8 cellular contexts compared by ENCODE assay signal in the genomic region with DNA sequence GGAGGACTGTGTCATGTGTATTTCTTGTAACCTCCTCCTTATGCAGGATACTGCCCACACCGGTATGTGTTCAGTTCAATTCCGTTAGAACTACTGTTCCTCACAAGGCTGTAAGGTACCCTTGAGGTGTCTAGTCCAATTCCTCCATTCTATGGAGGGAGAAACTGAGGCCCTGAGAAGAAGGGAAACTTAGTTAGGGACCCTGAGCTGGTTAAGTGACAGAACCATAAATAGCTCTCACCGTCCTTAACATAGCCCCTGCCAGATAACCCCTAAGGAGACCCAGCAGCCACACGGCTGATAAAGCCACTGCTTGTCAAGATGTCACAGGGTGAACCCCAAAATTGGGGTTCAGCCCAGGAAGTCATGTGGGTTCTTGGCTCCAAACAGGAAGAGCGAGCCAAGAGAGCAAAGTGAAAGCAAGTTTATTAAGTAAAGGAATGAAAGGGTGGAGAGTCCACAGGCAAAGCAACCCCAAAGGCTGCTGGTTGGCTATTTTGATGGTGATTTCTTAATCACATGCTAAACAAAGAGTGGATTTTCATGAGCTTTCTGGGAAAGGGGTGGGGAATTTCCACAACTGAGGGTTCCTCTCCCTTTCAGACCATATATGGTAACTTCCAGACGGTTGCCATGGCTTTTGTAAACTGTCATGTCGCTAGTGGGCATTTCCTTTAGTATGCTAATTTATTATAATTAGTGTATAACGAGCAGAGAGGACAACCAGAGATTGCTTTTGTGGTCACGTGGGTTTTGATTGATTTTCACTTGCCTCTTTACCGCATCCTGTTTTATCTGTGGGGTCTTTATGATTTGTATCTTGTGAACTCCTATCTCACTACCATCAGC.
DNase-seq lines count a peak whose midpoint lies in the region; ATAC-seq, FAIRE-seq and TF ChIP-seq lines count a peak whose summit lies in the region.

No MANE protein-coding gene starts in this region.

- TF ChIP-seq EP300 in H1 (IDR thresholded peaks at IDR 0.05; ENCODE audit: borderline replicate concordance in 1 of 2, low read depth in 2 of 2, low read length in 2 of 2) = peak in 1 of 2 experiments; percentile 95; a peak in 1 of 3 replicates

- peak; percentile 92 for FAIRE-seq in H1 (lab: Jason Lieb, UNC)

- peak overlapping the region; percentile 100 for H3K18ac ChIP-seq in H1 (ENCODE audit: extremely low read depth, low read length)

- no peak overlapping the region for H3K14ac ChIP-seq in H1 (ENCODE audit: insufficient read length)

- H2AK5ac ChIP-seq in H1 (ENCODE audit: low read depth, low read length) = peak overlapping the region; percentile 61; the same call in 1 of the 2 replicates

- H3K4me3 ChIP-seq in H1 (ENCODE audit: extremely low read depth in 1 of 4, insufficient read depth in 2 of 4, low read depth in 3 of 4, low read length in 4 of 4) = peak overlapping the region in 3 of 4 experiments; percentile 2 to 40 (median 36); a peak in 3 of 8 replicates

- H3K56ac ChIP-seq in H1 (replicated peaks; ENCODE audit: insufficient read length, low read depth, low read length) = no peak overlapping the region

- H4K91ac ChIP-seq in H1 (replicated peaks; ENCODE audit: insufficient read length, low read length) = peak overlapping the region; percentile 97

- TF ChIP-seq POLR2A in H1 (IDR thresholded peaks at IDR 0.05; ENCODE audit: control extremely low read depth in 1 of 2, low read depth in 2 of 2, low read length in 2 of 2) = peak; percentile 41 to 81

- H3K4me1 ChIP-seq in H1 (replicated peaks in 1 of 4; ENCODE audit: control insufficient read depth in 3 of 4, insufficient read depth in 4 of 4, low read length in 3 of 4) = peaks cover 12 to 27% (median 24%) of the 10 kb centered on the region in 4 experiments

- no peaks in the 10 kb centered on the region for H3K79me1 ChIP-seq in H1 (ENCODE audit: low read depth, low read length)

- H3K23me2 ChIP-seq in H1 (ENCODE audit: low read depth, low read length) = peaks cover 2% of the 10 kb centered on the region

- peak overlapping the region; percentile 11; the same call in 1 of the 2 replicates for H2BK15ac ChIP-seq in H1 (ENCODE audit: low read length)

- H3K36me3 ChIP-seq in H1 (ENCODE audit: control insufficient read depth in 2 of 4, insufficient read depth in 4 of 4, low read length in 3 of 4) = no peaks in the 10 kb centered on the region

- peak; percentile 88 for ATAC-seq in HG03432 (IDR thresholded peaks at IDR 0.05; ENCODE audit: unreplicated experiment)

- H4K20me1 ChIP-seq in H1 (replicated peaks in 1 of 2; ENCODE audit: control insufficient read depth in 1 of 2, insufficient read depth in 2 of 2, low read length in 2 of 2) = no peaks in the 10 kb centered on the region

- H3K23ac ChIP-seq in H1 (ENCODE audit: insufficient read length) = no peak overlapping the region

- H2BK20ac ChIP-seq in H1 (ENCODE audit: low read length) = peak overlapping the region; percentile 95

- H3K9ac ChIP-seq in H1 (replicated peaks in 1 of 4; ENCODE audit: extremely low read depth in 1 of 4, low read depth in 3 of 4, low read length in 3 of 4) = peak overlapping the region in 3 of 4 experiments; percentile 8 to 66 (median 59); a peak in 4 of 7 replicates

- 23% methylated on average over 10 of the region's 10 CpGs; no CpG with 5 or more reads in 1 of the 2 experiments for WGBS in H1 (ENCODE audit: extremely low coverage in 1 of 2, insufficient coverage in 1 of 2, insufficient read length in 1 of 2, insufficient replicate concordance in 2 of 2, low coverage in 1 of 2, low lambda C conversion rate in 2 of 2, missing lambda C conversion rate in 1 of 2), 2 experiments

- no peak for TF ChIP-seq CTCF in H1 (IDR thresholded peaks at IDR 0.05; ENCODE audit: control extremely low read depth in 1 of 3, insufficient read depth in 1 of 3, low read depth in 1 of 3, low read length in 3 of 3)

- POLR2A ChIA-PET in H1 (lab: Charles Lee; ENCODE audit: partially characterized antibody) = interaction anchor here (0.6 to 2.6 kb wide), 16 partner anchors 9 to 114 kb away, joined by 3 to 21 read pairs (median 6); a partner anchor contains a TSS

- H4K8ac ChIP-seq in H1 (ENCODE audit: extremely low read depth, insufficient read depth, low read length) = peak overlapping the region; percentile 53; the same call in 1 of the 2 replicates

- H2BK120ac ChIP-seq in H1 (replicated peaks; ENCODE audit: low read depth, low read length) = no peak overlapping the region

- peak overlapping the region; percentile 65 to 67 for H3K4me2 ChIP-seq in H1 (ENCODE audit: insufficient read depth in 1 of 2, low read depth in 2 of 2, low read length in 2 of 2)

- H3K4ac ChIP-seq in H1 (replicated peaks; ENCODE audit: insufficient read length, low read depth, low read length) = peak overlapping the region; percentile 5

- CTCF ChIA-PET in H1 (lab: Charles Lee; ENCODE audit: partially characterized antibody) = interaction anchor here (0.9 to 1.2 kb wide), 7 partner anchors 23 to 234 kb away, joined by 3 to 5 read pairs (median 3); no protein-coding TSS in a partner anchor

- H3K27ac ChIP-seq in H1 (ENCODE audit: low read depth, low read length) = peak overlapping the region; percentile 97

- peak overlapping the region; percentile 100 for H2BK12ac ChIP-seq in H1 (ENCODE audit: low read depth, low read length)

- H3K27me3 ChIP-seq in H1 (replicated peaks in 1 of 4; ENCODE audit: control insufficient read depth in 3 of 4, extremely low read depth in 1 of 4, insufficient read depth in 3 of 4, low read length in 3 of 4) = no peaks in the 10 kb centered on the region

- H2AFZ ChIP-seq in H1 (ENCODE audit: low read length) = no peak overlapping the region

- 0 out of 4 replicates have a peak, but pooled peaks of 1 of the 2 experiments have one; percentile 3 for TF ChIP-seq RAD21 in H1 (IDR thresholded peaks at IDR 0.05 in 1 of 2, conservative IDR thresholded peaks at IDR 0.05 in 1 of 2; ENCODE audit: low read depth in 2 of 2, low read length in 2 of 2)

- H3K79me2 ChIP-seq in H1 (ENCODE audit: control insufficient read depth in 1 of 2, insufficient read depth in 2 of 2, low read length in 2 of 2) = no peaks in the 10 kb centered on the region

- H3K9me3 ChIP-seq in H1 (ENCODE audit: insufficient read depth in 2 of 2, low read depth in 1 of 2, low read length in 1 of 2) = no peaks in the 10 kb centered on the region

- peak; percentile 82 for DNase-seq in AG08395 (ENCODE audit: low spot score)
- DNase-seq in GM19238 (ENCODE audit: insufficient read length, low spot score) = peak; percentile 57
- peak; percentile 20 for DNase-seq in activated CD4-positive, alpha-beta T cell treated with anti-CD3 and anti-CD28 coated beads, Interleukin-2, amount 50 U/mL, for 1 hour
- DNase-seq in H1 (ENCODE audit: low read depth in 1 of 2, low spot score in 2 of 2) = peak in 1 of 2 experiments; percentile 78
- peak; percentile 42 for DNase-seq in middle frontal gyrus (ENCODE audit: extremely low spot score, low spot score)
- DNase-seq in stimulated activated naive CD4-positive, alpha-beta T cell (lab: John Stamatoyannopoulos, UW) = peak; percentile 4 to 59 (median 56)
- DNase-seq in cerebellum (ENCODE audit: low spot score) = no peak

- peak overlapping the region; percentile 22 for H4K5ac ChIP-seq in H1 (ENCODE audit: insufficient read length, low read depth, low read length)

- peak overlapping the region; percentile 96 for H2BK5ac ChIP-seq in H1 (ENCODE audit: low read depth, low read length)

TF ChIP-seq in H1, 55 proteins besides CTCF, POLR2A, EP300 and RAD21 (continues in another document):
- TF ChIP-seq CHD2 (IDR thresholded peaks at IDR 0.05; ENCODE audit: low read length) (peak; percentile 52; the same call in 1 of the 2 replicates), PHF8 (conservative IDR thresholded peaks at IDR 0.05; ENCODE audit: low read depth, low read length) (no peak), RBBP5 (IDR thresholded peaks at IDR 0.05; ENCODE audit: borderline replicate concordance, low read depth, low read length) (peak; percentile 43; the same call in 1 of the 2 replicates), SAP30 (IDR thresholded peaks at IDR 0.05; ENCODE audit: insufficient read depth, insufficient replicate concordance, low read length) (no peak), SIRT6 (IDR thresholded peaks at IDR 0.05; ENCODE audit: low read length) (no peak), POLR2AphosphoS5 (IDR thresholded peaks at IDR 0.05; ENCODE audit: low read depth, low read length) (peak; percentile 48; the same call in 1 of the 2 replicates), TBP (IDR thresholded peaks at IDR 0.05; ENCODE audit: low read depth, low read length) (0 out of 2 replicates have a peak, but pooled peaks have one; percentile 42), CEBPB (IDR thresholded peaks at IDR 0.05; ENCODE audit: low read depth, low read length) (0 out of 2 replicates have a peak, but pooled peaks have one; percentile 52), SP1 (IDR thresholded peaks at IDR 0.05; ENCODE audit: low read depth, low read length) (peak; percentile 89), MAFK (IDR thresholded peaks at IDR 0.05; ENCODE audit: low read depth, low read length) (peak; percentile 68; the same call in 1 of the 2 replicates)
- TF ChIP-seq, protein P1, sequence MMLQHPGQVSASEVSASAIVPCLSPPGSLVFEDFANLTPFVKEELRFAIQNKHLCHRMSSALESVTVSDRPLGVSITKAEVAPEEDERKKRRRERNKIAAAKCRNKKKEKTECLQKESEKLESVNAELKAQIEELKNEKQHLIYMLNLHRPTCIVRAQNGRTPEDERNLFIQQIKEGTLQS (IDR thresholded peaks at IDR 0.05; ENCODE audit: insufficient read depth, low read depth, low read length) = 0 out of 2 replicates have a peak, but pooled peaks have one; percentile 6
- TF ChIP-seq, protein P2, sequence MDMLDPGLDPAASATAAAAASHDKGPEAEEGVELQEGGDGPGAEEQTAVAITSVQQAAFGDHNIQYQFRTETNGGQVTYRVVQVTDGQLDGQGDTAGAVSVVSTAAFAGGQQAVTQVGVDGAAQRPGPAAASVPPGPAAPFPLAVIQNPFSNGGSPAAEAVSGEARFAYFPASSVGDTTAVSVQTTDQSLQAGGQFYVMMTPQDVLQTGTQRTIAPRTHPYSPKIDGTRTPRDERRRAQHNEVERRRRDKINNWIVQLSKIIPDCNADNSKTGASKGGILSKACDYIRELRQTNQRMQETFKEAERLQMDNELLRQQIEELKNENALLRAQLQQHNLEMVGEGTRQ (IDR thresholded peaks at IDR 0.05; ENCODE audit: low read length) = peak; percentile 76
